Comparison of ENCODE assay signal across 17 cellular contexts in the genomic region with DNA sequence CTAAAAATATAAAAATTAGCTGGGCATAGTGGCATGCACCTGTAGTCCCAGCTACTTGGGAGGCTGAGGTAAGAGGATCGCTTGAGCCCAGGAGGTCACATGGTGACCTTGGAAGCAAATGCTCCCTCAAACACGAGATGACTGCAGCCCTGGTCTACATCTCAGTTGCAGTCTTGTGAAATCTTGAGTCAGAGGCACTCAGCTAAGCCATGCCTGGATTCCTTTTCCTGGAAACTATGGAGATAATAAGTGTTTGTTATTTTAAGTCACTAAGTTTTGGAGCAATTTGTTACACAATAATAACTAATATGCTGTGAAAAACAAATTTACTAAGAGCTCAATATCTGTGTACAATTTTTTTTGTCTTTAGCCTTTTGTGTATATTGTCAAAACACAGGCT.
DNase-seq lines count a peak whose midpoint lies in the region; ATAC-seq, FAIRE-seq and TF ChIP-seq lines count a peak whose summit lies in the region.
"Had no signal": no experiment of that assay in that cellular context is flagged by ENCODE, and none has a peak within 500 bp of the region (broad histone marks: within the 10 kb centered on the region; RNA-seq: fewer than 3 reads in every experiment).

No MANE protein-coding gene starts in this region.

- H2AFZ ChIP-seq in osteoblast (ENCODE audit: low read length), result no peak overlapping the region

- CTCF ChIA-PET in RWPE1 (lab: Yijun Ruan, JAX), result no interaction called here
- CTCF ChIA-PET in activated CD4-positive, alpha-beta T cell treated with anti-CD3 and anti-CD28 coated beads for 36 hours (lab: Charles Lee), result no interaction called here

- no peaks in the 10 kb centered on the region for H3K9me3 ChIP-seq in osteoblast (ENCODE audit: low read depth, low read length)
- H3K9me3 ChIP-seq: HAP-1, vagina had no signal

- DNase-seq in AG20443 (ENCODE audit: low spot score), result peak; percentile 79
- peak; percentile 18 for DNase-seq in NB4 (ENCODE audit: low read depth)
- DNase-seq in fibroblast of mammary gland (ENCODE audit: low read depth), result peak; percentile 90
- peak; percentile 35 for DNase-seq in osteoblast (ENCODE audit: insufficient read length, low spot score, missing footprints)
- DNase-seq in RWPE1 (ENCODE audit: low spot score), result no peak
- no peak for DNase-seq in activated naive CD4-positive, alpha-beta T cell treated with anti-CD3 and anti-CD28 coated beads, Interleukin-2, amount 50 U/mL, for 16 hours
- no peak for DNase-seq in activated CD4-positive, alpha-beta T cell treated with anti-CD3 and anti-CD28 coated beads for 36 hours
- no peak for DNase-seq in urothelium cell line (ENCODE audit: low spot score)
- DNase-seq: activated T-cell treated with anti-CD3 and anti-CD28 coated beads, Interleukin-2, amount 50 U/mL, for 4 hours; KBM-7; NCI-H2171 treated with DMSO at 0.1 percent for 48 hours had no signal

- FAIRE-seq in urothelium cell line (lab: Jason Lieb, UNC), result no peak
- FAIRE-seq: GM19239 had no signal

- intact Hi-C loops in activated CD4-positive, alpha-beta T cell treated with anti-CD3 and anti-CD28 coated beads for 36 hours (cut with DNase I, micrococcal nuclease), result no loop called here

- H3K9me3 Mint-ChIP-seq in activated CD4-positive, alpha-beta T cell treated with anti-CD3 and anti-CD28 coated beads for 36 hours (ENCODE audit: low read depth), result no peaks in the 10 kb centered on the region
- H3K9me3 Mint-ChIP-seq: activated T-cell treated with anti-CD3 and anti-CD28 coated beads, Interleukin-2, amount 50 U/mL, for 4 hours had no signal

- no peak for ATAC-seq in activated CD4-positive, alpha-beta T cell treated with anti-CD3 and anti-CD28 coated beads for 36 hours
- ATAC-seq: activated T-cell treated with anti-CD3 and anti-CD28 coated beads, Interleukin-2, amount 50 U/mL, for 4 hours had no signal

- H3K4me3 ChIP-seq in NB4 (ENCODE audit: low read depth, low read length) (no peak overlapping the region), fibroblast of mammary gland (ENCODE audit: control insufficient read depth, low read depth, low read length) (no peak overlapping the region), osteoblast (ENCODE audit: insufficient read depth, low read length) (no peak overlapping the region)
- H3K4me3 ChIP-seq: coronary artery, HAP-1, skin epidermis, vagina had no signal

- H3K36me3 ChIP-seq in osteoblast (ENCODE audit: insufficient read depth, low read length), result no peaks in the 10 kb centered on the region
- H3K36me3 ChIP-seq: HAP-1, vagina had no signal

- H3K36me3 Mint-ChIP-seq in activated CD4-positive, alpha-beta T cell treated with anti-CD3 and anti-CD28 coated beads for 36 hours (ENCODE audit: low read depth), result no peaks in the 10 kb centered on the region

- no peak for TF ChIP-seq POLR2A in NB4 (IDR thresholded peaks at IDR 0.05; ENCODE audit: extremely low read depth, insufficient read length)

- H3K4me3 Mint-ChIP-seq in activated CD4-positive, alpha-beta T cell treated with anti-CD3 and anti-CD28 coated beads for 36 hours, result no peak overlapping the region
- H3K4me3 Mint-ChIP-seq: activated T-cell treated with anti-CD3 and anti-CD28 coated beads, Interleukin-2, amount 50 U/mL, for 4 hours had no signal

- no peaks in the 10 kb centered on the region for H4K20me1 ChIP-seq in osteoblast (ENCODE audit: insufficient read depth, low read length)

- H3K27ac Mint-ChIP-seq in activated CD4-positive, alpha-beta T cell treated with anti-CD3 and anti-CD28 coated beads for 36 hours, result no peak overlapping the region

- H3K27me3 ChIP-seq in osteoblast (ENCODE audit: insufficient read depth, low read length), result no peaks in the 10 kb centered on the region
- H3K27me3 ChIP-seq: vagina had no signal

- H3K4me2 ChIP-seq in osteoblast (ENCODE audit: insufficient read depth, low read length), result no peak overlapping the region

- H3K4me1 Mint-ChIP-seq in activated CD4-positive, alpha-beta T cell treated with anti-CD3 and anti-CD28 coated beads for 36 hours, result no peaks in the 10 kb centered on the region

- POLR2A ChIA-PET in RWPE1 (lab: Yijun Ruan, JAX; ENCODE audit: low non-redundant PET), result no interaction called here
- POLR2A ChIA-PET in activated CD4-positive, alpha-beta T cell treated with anti-CD3 and anti-CD28 coated beads for 36 hours (lab: Charles Lee), result no interaction called here

- no peaks in the 10 kb centered on the region for H3K27me3 Mint-ChIP-seq in activated CD4-positive, alpha-beta T cell treated with anti-CD3 and anti-CD28 coated beads for 36 hours

- TF ChIP-seq CTCF in NB4 (IDR thresholded peaks at IDR 0.05; ENCODE audit: low read depth, low read length), result no peak
- TF ChIP-seq CTCF in fibroblast of mammary gland (conservative IDR thresholded peaks at IDR 0.05; ENCODE audit: control insufficient read depth, insufficient read depth, low read depth, low read length), result no peak
- TF ChIP-seq CTCF in osteoblast (IDR thresholded peaks at IDR 0.05; ENCODE audit: extremely low read depth, low read depth, low read length), result no peak
- TF ChIP-seq CTCF in RWPE1 (conservative IDR thresholded peaks at IDR 0.05; ENCODE audit: low read depth), result no peak

- peak overlapping the region; percentile 72 for H3K27ac ChIP-seq in osteoblast (ENCODE audit: low read depth, low read length)
- no peak overlapping the region for H3K27ac ChIP-seq in RWPE1
- H3K27ac ChIP-seq: coronary artery, vagina, VCaP had no signal

- peaks cover 14% of the 10 kb centered on the region for H3K4me1 ChIP-seq in osteoblast (ENCODE audit: insufficient read depth, low read length)
- H3K4me1 ChIP-seq: vagina had no signal

- no peaks in the 10 kb centered on the region for H3K79me2 ChIP-seq in osteoblast (ENCODE audit: insufficient read depth, low read length)

Comparison
In these comparisons a context has a peak if more than half of its experiments do, and no peak if none do; other contexts are left out.
1. DNase-seq: peak in AG20443 (single experiment), NB4 (single experiment), fibroblast of mammary gland (single experiment) and osteoblast (single experiment); none in RWPE1 (single experiment), activated naive CD4-positive, alpha-beta T cell treated with anti-CD3 and anti-CD28 coated beads, Interleukin-2, amount 50 U/mL, for 16 hours (single experiment), activated CD4-positive, alpha-beta T cell treated with anti-CD3 and anti-CD28 coated beads for 36 hours (single experiment) and urothelium cell line (single experiment).